ENCODE assay signal across 20 cellular contexts in the genomic region with DNA sequence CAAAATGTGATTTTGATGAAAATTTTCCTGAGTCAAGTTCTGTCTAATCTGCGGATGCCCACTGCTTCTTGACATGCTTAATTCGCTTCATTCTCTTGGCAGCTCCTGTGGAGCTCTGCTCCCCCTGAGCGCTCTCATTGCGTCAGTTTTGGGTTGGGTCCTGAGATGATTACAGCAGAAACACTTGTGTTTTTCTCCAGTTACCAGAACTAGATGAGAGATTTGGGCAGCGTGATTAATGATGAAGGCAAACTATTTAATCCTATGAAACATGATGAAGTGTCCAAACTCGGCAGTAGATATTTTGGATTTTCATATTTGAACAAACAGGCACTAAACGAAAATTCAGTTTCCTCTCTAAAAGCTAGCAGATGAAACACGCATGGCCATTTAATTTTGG. TPM values are rescaled to one million over a fixed set of nuclear protein-coding genes. Genes with fewer than 3 reads are reported as not detected.
DNase-seq lines count a peak whose midpoint lies in the region; ATAC-seq, FAIRE-seq and TF ChIP-seq lines count a peak whose summit lies in the region.
"Had no signal": no experiment of that assay in that cellular context is flagged by ENCODE, and none has a peak within 500 bp of the region (broad histone marks: within the 10 kb centered on the region; RNA-seq: fewer than 3 reads in every experiment).

No MANE protein-coding gene starts in this region.

- TF ChIP-seq CTCF in right atrium auricular region (IDR thresholded peaks at IDR 0.05) (no peak), PC-3 (conservative IDR thresholded peaks at IDR 0.05; ENCODE audit: low read depth, low read length) (no peak), MM.1S (IDR thresholded peaks at IDR 0.05; ENCODE audit: low read length) (no peak)

- H2AFZ ChIP-seq in PC-3 (ENCODE audit: low read length): peak overlapping the region; percentile 67
- no peak overlapping the region for H2AFZ ChIP-seq in MM.1S (ENCODE audit: low read length)

- H3K79me2 ChIP-seq in PC-3 (ENCODE audit: low read length) (no peaks in the 10 kb centered on the region), MM.1S (ENCODE audit: low read length) (no peaks in the 10 kb centered on the region)

- H4K20me1 ChIP-seq in PC-3 (ENCODE audit: low read length): no peaks in the 10 kb centered on the region
- no peaks in the 10 kb centered on the region for H4K20me1 ChIP-seq in MM.1S (ENCODE audit: insufficient read depth, low read length)
- H4K20me1 ChIP-seq: BLaER1 treated with 17β-estradiol and CSF1 and Interleukin-3, amounts not matched to agents 10 nM and 100 nM had no signal

- H3F3A ChIP-seq in PC-3 (ENCODE audit: low read length, unreplicated experiment): no peaks in the 10 kb centered on the region
- H3F3A ChIP-seq in MM.1S (ENCODE audit: insufficient read depth, low read length): no peaks in the 10 kb centered on the region

- H3K4me3 ChIP-seq in right atrium auricular region: no peak overlapping the region
- peak overlapping the region; percentile 6; the same call in 1 of the 2 replicates for H3K4me3 ChIP-seq in PC-3 (ENCODE audit: low read length)
- no peak overlapping the region for H3K4me3 ChIP-seq in skeletal muscle satellite cell (ENCODE audit: low read length)
- no peak overlapping the region for H3K4me3 ChIP-seq in MM.1S (ENCODE audit: low read length)
- H3K4me3 ChIP-seq: A549; BLaER1 treated with 17β-estradiol and CSF1 and Interleukin-3, amounts not matched to agents 10 nM and 100 nM; SJCRH30 had no signal

- no TSS peak for BruUV-seq in PC-3 (replicated peaks; lab: Mats Ljungman, UMichigan)

- POLR2A ChIA-PET in PC-3 (lab: Charles Lee; ENCODE audit: unreplicated experiment): interaction anchor here (0.7 kb wide), 1 partner anchor 38 kb away, joined by 7 read pairs; no protein-coding TSS in a partner anchor

- peak in 1 of 2 donors; percentile 69 for ATAC-seq in left cardiac atrium
- ATAC-seq in PC-3: 0 out of 2 replicates have a peak, but pooled peaks have one; percentile 3
- ATAC-seq: A549; CD8-positive, alpha-beta T cell had no signal

- H3K27ac ChIP-seq in right atrium auricular region (no peak overlapping the region), PC-3 (ENCODE audit: low read length) (peak overlapping the region; percentile 82), MM.1S (ENCODE audit: low read length) (no peak overlapping the region)
- H3K27ac ChIP-seq: KMS-11, SJCRH30 had no signal

- DNase-seq in left cardiac atrium: peak; percentile 43
- DNase-seq in right atrium auricular region (ENCODE audit: low spot score): no peak
- peak; percentile 70 for DNase-seq in PC-3
- peak; percentile 82 for DNase-seq in fibroblast of gingiva (ENCODE audit: low read depth)
- no peak for DNase-seq in MM.1S
- no peak for DNase-seq in NCI-H1092 treated with DMSO at 0.1 percent for 48 hours (lab: John Stamatoyannopoulos, UW)
- DNase-seq in urothelium cell line (ENCODE audit: low spot score): no peak
- DNase-seq: CD8-positive, alpha-beta T cell; HFFc6; NCI-H2081 treated with DMSO at 0.1 percent for 48 hours; SJCRH30 had no signal

- CTCF ChIA-PET in PC-3 (lab: Charles Lee): interaction anchor here (0.5 to 1.3 kb wide), 19 partner anchors 12 to 639 kb away, joined by 3 to 10 read pairs (median 4); a partner anchor contains a TSS

- H3K4me1 ChIP-seq in right atrium auricular region: peaks cover 0 to 16% of the 10 kb centered on the region in 2 donors
- peaks cover 70% of the 10 kb centered on the region for H3K4me1 ChIP-seq in PC-3 (ENCODE audit: insufficient read depth, low read length)
- H3K4me1 ChIP-seq in skeletal muscle satellite cell (ENCODE audit: control insufficient read depth, insufficient read depth, low read length): peaks cover 48% of the 10 kb centered on the region
- 0 out of 2 replicates have a peak, but pooled peaks cover 7% of the 10 kb centered on the region for H3K4me1 ChIP-seq in MM.1S (ENCODE audit: low read length)
- H3K4me1 ChIP-seq: SJCRH30 had no signal

- H3K9me2 ChIP-seq in PC-3 (replicated peaks; ENCODE audit: low read length) (no peaks in the 10 kb centered on the region), MM.1S (replicated peaks; ENCODE audit: insufficient read depth, low read length) (no peaks in the 10 kb centered on the region)

- H3K4me2 ChIP-seq in PC-3 (ENCODE audit: low read length) (peak overlapping the region; percentile 71), skeletal muscle satellite cell (ENCODE audit: low read length) (peak overlapping the region; percentile 57), MM.1S (ENCODE audit: low read depth, low read length) (no peak overlapping the region)
- H3K4me2 ChIP-seq: A549, KMS-11 had no signal

- H3K27me3 ChIP-seq in right atrium auricular region: no peaks in the 10 kb centered on the region
- H3K27me3 ChIP-seq in PC-3 (ENCODE audit: low read length): no peaks in the 10 kb centered on the region
- no peaks in the 10 kb centered on the region for H3K27me3 ChIP-seq in skeletal muscle satellite cell (ENCODE audit: control insufficient read depth, insufficient read depth, low read length)
- no peaks in the 10 kb centered on the region for H3K27me3 ChIP-seq in MM.1S (replicated peaks; ENCODE audit: insufficient read depth, low read length)
- H3K27me3 ChIP-seq: BLaER1 treated with 17β-estradiol and CSF1 and Interleukin-3, amounts not matched to agents 10 nM and 100 nM; SJCRH30 had no signal

- FAIRE-seq in urothelium cell line (lab: Jason Lieb, UNC): no peak
- FAIRE-seq: A549, GM12892, GM18507 had no signal

- intact Hi-C loops in left cardiac atrium (cut with DNase I): no loop called here
- intact Hi-C loops in PC-3 (cut with micrococcal nuclease): loop anchor here (1.0 to 10.0 kb wide), 7 partner anchors 48 to 270 kb away; no protein-coding TSS in a partner anchor

- H3K9ac ChIP-seq in PC-3 (ENCODE audit: low read length) (peak overlapping the region; percentile 55), skeletal muscle satellite cell (ENCODE audit: low read depth, low read length) (peak overlapping the region; percentile 9), MM.1S (ENCODE audit: low read length) (no peak overlapping the region)
- H3K9ac ChIP-seq: KMS-11 had no signal

- H3K36me3 ChIP-seq in right atrium auricular region: no peaks in the 10 kb centered on the region
- H3K36me3 ChIP-seq in PC-3 (ENCODE audit: low read depth, low read length): no peaks in the 10 kb centered on the region
- H3K36me3 ChIP-seq in skeletal muscle satellite cell (ENCODE audit: insufficient read depth, low read length): no peaks in the 10 kb centered on the region
- H3K36me3 ChIP-seq in MM.1S (replicated peaks; ENCODE audit: insufficient read depth, low read length): no peaks in the 10 kb centered on the region
- H3K36me3 ChIP-seq: BLaER1 treated with 17β-estradiol and CSF1 and Interleukin-3, amounts not matched to agents 10 nM and 100 nM; SJCRH30 had no signal

- H3K9me3 ChIP-seq in right atrium auricular region (no peaks in the 10 kb centered on the region), PC-3 (ENCODE audit: low read length) (no peaks in the 10 kb centered on the region), skeletal muscle satellite cell (replicated peaks; ENCODE audit: low read length) (no peaks in the 10 kb centered on the region), MM.1S (replicated peaks; ENCODE audit: insufficient read depth, low read length) (no peaks in the 10 kb centered on the region)
- H3K9me3 ChIP-seq: A549, SJCRH30 had no signal

RNA-seq across cellular contexts. Expression of a gene that starts 4.2 kb away (rescaled TPM):
- total RNA-seq in left cardiac atrium (1 to 10 TPM; 9.0 to 9.2 TPM), right atrium auricular region (1 to 10 TPM; 6.9 to 8.5 TPM), PC-3 (2014; rRNA removed) (239 and 267 TPM in 2 replicates)
- total RNA-seq in skeletal muscle satellite cell (2012; rRNA removed): 81.4 and 235 TPM in 2 replicates
- total RNA-seq: CD8-positive, alpha-beta T cell; H4; HT1080; SJCRH30 had no signal

RNA-seq across cellular contexts. Expression of a gene that starts 11.9 kb away (rescaled TPM):
- total RNA-seq in left cardiac atrium: not detected
- not detected for total RNA-seq in right atrium auricular region
- not detected in 2 replicates for total RNA-seq in PC-3 (2014; rRNA removed)
- total RNA-seq in skeletal muscle satellite cell (2012; rRNA removed): 1.7 TPM in 1 of 2 replicates, not detected in the other
- total RNA-seq: CD8-positive, alpha-beta T cell; H4; HFFc6; HT1080; SJCRH30 had no signal

RNA-seq across cellular contexts. Expression of a gene that starts 28.5 kb away (rescaled TPM):
- total RNA-seq in left cardiac atrium (1 to 10 TPM; 1.1 to 1.5 TPM), right atrium auricular region (1 to 10 TPM in 1 of 2 donors, under 1 TPM in 1; 0.44 to 2.4 TPM), PC-3 (2014; rRNA removed) (23.4 and 25.7 TPM in 2 replicates)
- total RNA-seq in skeletal muscle satellite cell (2012; rRNA removed): 7.4 and 43.5 TPM in 2 replicates
- total RNA-seq: CD8-positive, alpha-beta T cell; H4; HT1080; NCI-H460; SJCRH30 had no signal

Comparison
In these comparisons a context has a peak if more than half of its experiments do, and no peak if none do; other contexts are left out.
1. DNase-seq: peak in left cardiac atrium (single experiment), PC-3 (single experiment) and fibroblast of gingiva (single experiment); none in right atrium auricular region (single experiment), MM.1S (single experiment), NCI-H1092 treated with DMSO at 0.1 percent for 48 hours (single experiment) and urothelium cell line (single experiment).
2. RNA of a gene that starts 4.2 kb away (total RNA-seq): 239 to 267 TPM in PC-3; 9.0 to 9.2 TPM in left cardiac atrium and 6.9 to 8.5 TPM in right atrium auricular region; every median in the first group is over 10 times any median in the second.